10 cellular contexts compared by ENCODE assay signal in the genomic region with DNA sequence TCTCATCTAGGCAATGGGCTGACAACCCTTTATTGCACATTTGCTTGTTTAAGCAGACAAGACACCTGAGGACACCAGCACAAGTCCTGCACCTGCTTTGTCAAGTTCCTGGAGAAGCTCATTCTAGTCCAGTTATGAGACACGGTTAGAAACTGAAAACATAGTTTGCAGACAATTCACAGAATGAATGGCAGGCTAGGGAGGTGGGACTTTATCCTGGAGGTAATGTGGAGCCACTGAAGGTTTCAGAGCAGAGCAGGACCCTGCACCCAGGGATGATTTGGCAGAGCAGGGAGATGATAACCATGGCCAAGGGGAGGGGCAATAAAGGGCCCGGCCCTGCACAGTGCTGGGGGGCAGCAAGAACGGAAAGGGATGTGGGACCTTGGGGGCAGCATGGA. TPM values are rescaled to one million over a fixed set of nuclear protein-coding genes. Genes with fewer than 3 reads are reported as not detected.
DNase-seq lines count a peak whose midpoint lies in the region; ATAC-seq, FAIRE-seq and TF ChIP-seq lines count a peak whose summit lies in the region.
"Had no signal": no experiment of that assay in that cellular context is flagged by ENCODE, and none has a peak within 500 bp of the region (broad histone marks: within the 10 kb centered on the region; RNA-seq: fewer than 3 reads in every experiment).

No MANE protein-coding gene starts in this region.

- FAIRE-seq in astrocyte (lab: Jason Lieb, UNC), result no peak

- H3K4me1 ChIP-seq in astrocyte (ENCODE audit: insufficient read depth, low read length), result peaks cover 35% of the 10 kb centered on the region

- peaks cover 52% of the 10 kb centered on the region for H3K36me3 Mint-ChIP-seq in astrocyte (ENCODE audit: low read depth, unreplicated experiment)

- no peaks in the 10 kb centered on the region for H3K27me3 ChIP-seq in astrocyte (ENCODE audit: insufficient read depth, low read length)
- H3K27me3 ChIP-seq: ascending aorta had no signal

- no peak overlapping the region for H2AFZ ChIP-seq in astrocyte (ENCODE audit: low read depth, low read length)

- peaks cover 42% of the 10 kb centered on the region for H3K79me2 ChIP-seq in astrocyte (ENCODE audit: insufficient read depth, low read length)

- H3K27me3 Mint-ChIP-seq in astrocyte (ENCODE audit: low read depth, unreplicated experiment), result no peaks in the 10 kb centered on the region

- H3K4me2 ChIP-seq in astrocyte (ENCODE audit: low read length), result peak overlapping the region; percentile 69

- peak; percentile 50 for ATAC-seq in HG02973 (IDR thresholded peaks at IDR 0.05; ENCODE audit: unreplicated experiment)

- no peaks in the 10 kb centered on the region for H3K9me3 ChIP-seq in astrocyte (ENCODE audit: insufficient read depth, low read depth, low read length)
- H3K9me3 ChIP-seq: ascending aorta had no signal

- H3K4me1 Mint-ChIP-seq in astrocyte (ENCODE audit: low read depth, unreplicated experiment), result peaks cover 59% of the 10 kb centered on the region

- peak overlapping the region; percentile 95 for H3K27ac ChIP-seq in astrocyte (ENCODE audit: low read depth, low read length)

- H3K36me3 ChIP-seq in astrocyte (ENCODE audit: insufficient read depth, low read length), result peaks cover 3% of the 10 kb centered on the region

- H3K27ac Mint-ChIP-seq in astrocyte (ENCODE audit: unreplicated experiment), result peak overlapping the region; percentile 97

- DNase-seq in stimulated activated CD4-positive, alpha-beta T cell treated with anti-CD3 and anti-CD28 coated beads, Interleukin-1b, Interleukin-23, amount 100 ng/mL, for 48 hours, result peak; percentile 5
- DNase-seq in stimulated activated CD4-positive, alpha-beta T cell treated with anti-CD3 and anti-CD28 coated beads, Interleukin-2, amount 100 ng/mL, for 48 hours, result no peak
- DNase-seq in astrocyte (ENCODE audit: low read depth) (no peak), DMS 273 treated with DMSO at 0.1 percent for 48 hours (lab: John Stamatoyannopoulos, UW) (no peak), H4 (ENCODE audit: low spot score) (no peak), C1 segment of cervical spinal cord (lab: John Stamatoyannopoulos, UW) (no peak), midbrain (lab: John Stamatoyannopoulos, UW) (no peak)
- DNase-seq: SIG-M5 had no signal

- peaks cover under 1% of the 10 kb centered on the region for H4K20me1 ChIP-seq in astrocyte (ENCODE audit: insufficient read depth, low read length)

- H3K9ac ChIP-seq in astrocyte (ENCODE audit: low read length), result peak overlapping the region; percentile 77

- H3K4me3 ChIP-seq in astrocyte (ENCODE audit: insufficient read depth, low read depth, low read length), result no peak overlapping the region
- H3K4me3 ChIP-seq: ascending aorta had no signal

- H3K9me3 Mint-ChIP-seq in astrocyte (ENCODE audit: unreplicated experiment), result no peaks in the 10 kb centered on the region

- TF ChIP-seq CTCF in astrocyte (IDR thresholded peaks at IDR 0.05; ENCODE audit: insufficient read depth, low read depth, low read length), result no peak

- peak overlapping the region; percentile 52 for H3K4me3 Mint-ChIP-seq in astrocyte (ENCODE audit: unreplicated experiment)

RNA-seq across cellular contexts. Expression of a gene that starts 50.7 kb away (rescaled TPM):
- 37.1 and 39.6 TPM in 2 replicates for total RNA-seq in astrocyte
- total RNA-seq in H4 (2014; rRNA removed; shearing (Covaris generic)), result 26.3 and 38.4 TPM in 2 replicates
